ENCODE assay signal across 1 cellular context in genomic region chr16:49473773-49474172, GRCh38.
TF ChIP-seq lines count a peak whose summit lies in the region.

No MANE protein-coding gene starts in this region.

TF ChIP-seq in WTC11, 78 proteins besides CTCF, POLR2A, EP300 and RAD21 (continued from another document):
- TF ChIP-seq FOXP4 (CRISPR knock-in tag; IDR thresholded peaks at IDR 0.05), result no peak
- no peak for TF ChIP-seq ZNF317 (CRISPR knock-in tag; IDR thresholded peaks at IDR 0.05; ENCODE audit: borderline replicate concordance, low read depth)
- no peak for TF ChIP-seq AR (CRISPR knock-in tag; IDR thresholded peaks at IDR 0.05)
- TF ChIP-seq ELF4 (CRISPR knock-in tag; IDR thresholded peaks at IDR 0.05; ENCODE audit: low read depth), result no peak
- no peak for TF ChIP-seq PRDM15 (CRISPR knock-in tag; IDR thresholded peaks at IDR 0.05)
- TF ChIP-seq ATF3 (CRISPR knock-in tag; conservative IDR thresholded peaks at IDR 0.05), result no peak
- no peak for TF ChIP-seq ETV6 (CRISPR knock-in tag; IDR thresholded peaks at IDR 0.05)
- TF ChIP-seq PRRX2 (CRISPR knock-in tag; IDR thresholded peaks at IDR 0.05), result no peak
- TF ChIP-seq KAT7 (CRISPR knock-in tag; IDR thresholded peaks at IDR 0.05; ENCODE audit: borderline replicate concordance), result no peak
- no peak for TF ChIP-seq TP53 (CRISPR knock-in tag; IDR thresholded peaks at IDR 0.05)
